In genomic region chr11:7551571-7551970, GRCh38 we compare ENCODE assay signal across 14 cellular contexts. TPM values are rescaled to one million over a fixed set of nuclear protein-coding genes. Genes with fewer than 3 reads are reported as not detected.
DNase-seq lines count a peak whose midpoint lies in the region; ATAC-seq and TF ChIP-seq lines count a peak whose summit lies in the region.
"Had no signal": no experiment of that assay in that cellular context is flagged by ENCODE, and none has a peak within 500 bp of the region (broad histone marks: within the 10 kb centered on the region; RNA-seq: fewer than 3 reads in every experiment).

No MANE protein-coding gene starts in this region.

- H3K4me3 ChIP-seq in AG10803 (ENCODE audit: low read length), result no peak overlapping the region
- H3K4me3 ChIP-seq: left lung had no signal

- DNase-seq in AG10803 (ENCODE audit: low read depth), result peak; percentile 86
- DNase-seq in LHCN-M2 (ENCODE audit: low read depth), result peak; percentile 22
- peak; percentile 36 for DNase-seq in epidermal melanocyte (ENCODE audit: insufficient read length, low spot score)
- peak; percentile 8 for DNase-seq in non-pigmented ciliary epithelial cell (ENCODE audit: low read depth)
- no peak for DNase-seq in mesenteric fat pad (ENCODE audit: low spot score)
- no peak for DNase-seq in NCI-H128 (lab: John Stamatoyannopoulos, UW; ENCODE audit: unreplicated experiment)
- no peak for DNase-seq in cerebellar nuclear complex (lab: John Stamatoyannopoulos, UW)
- DNase-seq in left ventricle myocardium superior, result no peak
- DNase-seq: activated naive CD4-positive, alpha-beta T cell; GF-D8; H7; left lung; NCI-H1694 treated with DMSO at 0.1 percent for 48 hours; Right ventricle myocardium superior had no signal

- ATAC-seq in left ventricle myocardium superior, result no peak
- ATAC-seq: left lung had no signal

- no peak for TF ChIP-seq CTCF in AG10803 (conservative IDR thresholded peaks at IDR 0.05; ENCODE audit: low read length)

- intact Hi-C loops in left ventricle myocardium superior (cut with micrococcal nuclease), result no loop called here

RNA-seq across cellular contexts. Expression of gene PPFIBP2, which starts 37.8 kb away (rescaled TPM):
- 4.7 and 5.0 TPM in 2 replicates for total RNA-seq in LHCN-M2 (2014; rRNA removed)
- 10.8 TPM for polyA plus RNA-seq in LHCN-M2 (2012)
- total RNA-seq in mesenteric fat pad, result 37.5 TPM
- total RNA-seq in left ventricle myocardium superior, result 19.9 TPM

Comparison
In these comparisons a context has a peak if more than half of its experiments do, and no peak if none do; other contexts are left out.
1. DNase-seq: peak in AG10803 (single experiment), LHCN-M2 (single experiment), epidermal melanocyte (single experiment) and non-pigmented ciliary epithelial cell (single experiment); none in mesenteric fat pad (single experiment), NCI-H128 (single experiment), cerebellar nuclear complex (0 of 2) and left ventricle myocardium superior (single experiment).